In genomic region chr4:142913034-142913433, GRCh38 we compare ENCODE assay signal across 1 cellular context.
TF ChIP-seq lines count a peak whose summit lies in the region.

No MANE protein-coding gene starts in this region.

TF ChIP-seq in HepG2, 621 proteins besides CTCF, POLR2A, EP300 and RAD21 (continued from another document):
- TF ChIP-seq ZNF318 (CRISPR knock-in tag; IDR thresholded peaks at IDR 0.05) (no peak), NRL (CRISPR knock-in tag; IDR thresholded peaks at IDR 0.05; ENCODE audit: borderline replicate concordance) (no peak), ZNF510 (CRISPR knock-in tag; IDR thresholded peaks at IDR 0.05; ENCODE audit: low read depth) (no peak), FOXP1 (IDR thresholded peaks at IDR 0.05) (no peak), FOXP1 (CRISPR knock-in tag; IDR thresholded peaks at IDR 0.05) (no peak), RBFOX2 (IDR thresholded peaks at IDR 0.05; ENCODE audit: low read depth, low read length) (no peak), ZSCAN12 (CRISPR knock-in tag; IDR thresholded peaks at IDR 0.05) (no peak), SNAPC5 (CRISPR knock-in tag; IDR thresholded peaks at IDR 0.05; ENCODE audit: borderline replicate concordance) (no peak), ZNF354B (CRISPR knock-in tag; IDR thresholded peaks at IDR 0.05) (no peak)
- TF ChIP-seq, protein P1, sequence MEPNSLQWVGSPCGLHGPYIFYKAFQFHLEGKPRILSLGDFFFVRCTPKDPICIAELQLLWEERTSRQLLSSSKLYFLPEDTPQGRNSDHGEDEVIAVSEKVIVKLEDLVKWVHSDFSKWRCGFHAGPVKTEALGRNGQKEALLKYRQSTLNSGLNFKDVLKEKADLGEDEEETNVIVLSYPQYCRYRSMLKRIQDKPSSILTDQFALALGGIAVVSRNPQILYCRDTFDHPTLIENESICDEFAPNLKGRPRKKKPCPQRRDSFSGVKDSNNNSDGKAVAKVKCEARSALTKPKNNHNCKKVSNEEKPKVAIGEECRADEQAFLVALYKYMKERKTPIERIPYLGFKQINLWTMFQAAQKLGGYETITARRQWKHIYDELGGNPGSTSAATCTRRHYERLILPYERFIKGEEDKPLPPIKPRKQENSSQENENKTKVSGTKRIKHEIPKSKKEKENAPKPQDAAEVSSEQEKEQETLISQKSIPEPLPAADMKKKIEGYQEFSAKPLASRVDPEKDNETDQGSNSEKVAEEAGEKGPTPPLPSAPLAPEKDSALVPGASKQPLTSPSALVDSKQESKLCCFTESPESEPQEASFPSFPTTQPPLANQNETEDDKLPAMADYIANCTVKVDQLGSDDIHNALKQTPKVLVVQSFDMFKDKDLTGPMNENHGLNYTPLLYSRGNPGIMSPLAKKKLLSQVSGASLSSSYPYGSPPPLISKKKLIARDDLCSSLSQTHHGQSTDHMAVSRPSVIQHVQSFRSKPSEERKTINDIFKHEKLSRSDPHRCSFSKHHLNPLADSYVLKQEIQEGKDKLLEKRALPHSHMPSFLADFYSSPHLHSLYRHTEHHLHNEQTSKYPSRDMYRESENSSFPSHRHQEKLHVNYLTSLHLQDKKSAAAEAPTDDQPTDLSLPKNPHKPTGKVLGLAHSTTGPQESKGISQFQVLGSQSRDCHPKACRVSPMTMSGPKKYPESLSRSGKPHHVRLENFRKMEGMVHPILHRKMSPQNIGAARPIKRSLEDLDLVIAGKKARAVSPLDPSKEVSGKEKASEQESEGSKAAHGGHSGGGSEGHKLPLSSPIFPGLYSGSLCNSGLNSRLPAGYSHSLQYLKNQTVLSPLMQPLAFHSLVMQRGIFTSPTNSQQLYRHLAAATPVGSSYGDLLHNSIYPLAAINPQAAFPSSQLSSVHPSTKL (CRISPR knock-in tag; IDR thresholded peaks at IDR 0.05): no peak
